18 cellular contexts compared by ENCODE assay signal in the genomic region with DNA sequence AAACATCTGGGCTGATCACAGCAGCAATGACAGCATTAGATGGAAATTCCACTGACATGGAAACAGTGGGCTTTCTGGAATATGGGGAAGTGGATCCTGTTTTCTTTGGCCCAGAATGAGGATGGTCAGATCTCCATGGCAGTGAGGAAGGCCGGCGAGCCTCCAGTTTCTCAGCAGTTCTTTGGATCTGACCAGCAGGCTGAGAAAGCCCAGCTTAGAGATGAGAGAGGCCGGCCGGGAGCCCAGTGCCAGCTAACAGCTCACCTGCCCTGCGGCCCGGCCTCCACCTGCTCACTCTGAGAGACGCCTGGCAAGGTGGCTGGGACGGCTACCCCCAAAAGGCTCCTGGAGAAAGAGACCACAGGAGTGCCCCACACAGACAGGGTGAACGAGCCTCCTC. TPM values are rescaled to one million over a fixed set of nuclear protein-coding genes. Genes with fewer than 3 reads are reported as not detected.
"Had no signal": no experiment of that assay in that cellular context is flagged by ENCODE, and none has a peak within 500 bp of the region (broad histone marks: within the 10 kb centered on the region; RNA-seq: fewer than 3 reads in every experiment).

No MANE protein-coding gene starts in this region.

- H3K4me3 ChIP-seq: colonic mucosa, psoas muscle had no signal

- DNase-seq: activated CD4-positive, alpha-beta T cell treated with anti-CD3 and anti-CD28 coated beads, Interleukin-2, amount 50 U/mL, for 4 hours; activated CD4-positive, CD25-positive, alpha-beta regulatory T cell treated with anti-CD3 and anti-CD28 coated beads, Interleukin-2, amount 50 U/mL, for 72 hours; activated CD8-positive, alpha-beta memory T cell treated with anti-CD3 and anti-CD28 coated beads, Interleukin-2, amount 10 ng/mL, durations not matched to agents 7 days and 5 days; activated gamma-delta T cell treated with Interleukin-2 at 50 U/mL for 16 hours; activated naive CD8-positive, alpha-beta T cell treated with anti-CD3 and anti-CD28 coated beads, Interleukin-2, amount 10 ng/mL, durations not matched to agents 7 days and 5 days; activated T-cell treated with anti-CD3 and anti-CD28 coated beads, Interleukin-2, amount 50 U/mL, for 4 hours; anterior cingulate cortex; colonic mucosa; effector memory CD4-positive, alpha-beta T cell; hypothalamus; natural killer cell; nucleus accumbens; stimulated activated CD4-positive, alpha-beta T cell treated with anti-CD3 and anti-CD28 coated beads, Interleukin-4, amount 100 ng/mL, for 1 hour; stimulated activated CD8-positive, alpha-beta memory T cell treated with anti-CD3 and anti-CD28 coated beads, Interleukin-4, amount 100 ng/mL, for 48 hours; stimulated activated naive CD8-positive, alpha-beta T cell treated with anti-CD3 and anti-CD28 coated beads, Interleukin-15, Interleukin-2, amounts not matched to agents 100 U/mL and 50 U/mL, for 24 hours had no signal

- H3K9me3 ChIP-seq: colonic mucosa, psoas muscle had no signal

- ATAC-seq: activated CD8-positive, alpha-beta memory T cell treated with anti-CD3 and anti-CD28 coated beads, Interleukin-2, amount 10 ng/mL, durations not matched to agents 7 days and 5 days; activated T-cell treated with anti-CD3 and anti-CD28 coated beads, Interleukin-2, amount 50 U/mL, for 4 hours; natural killer cell; psoas muscle; stimulated activated naive CD8-positive, alpha-beta T cell treated with anti-CD3 and anti-CD28 coated beads, Interleukin-15, Interleukin-2, amounts not matched to agents 100 U/mL and 50 U/mL, for 24 hours had no signal

- FAIRE-seq: bronchial epithelial cell had no signal

- H3K36me3 ChIP-seq: colonic mucosa had no signal

- H3K27me3 ChIP-seq: colonic mucosa had no signal

- H3K27ac ChIP-seq: colonic mucosa, epithelial cell of prostate, psoas muscle had no signal

- H3K4me1 ChIP-seq: colonic mucosa, psoas muscle had no signal

RNA-seq across cellular contexts. Expression of a gene that starts 24.2 kb away (rescaled TPM):
- total RNA-seq: activated CD8-positive, alpha-beta memory T cell treated with anti-CD3 and anti-CD28 coated beads, Interleukin-2, amount 10 ng/mL, durations not matched to agents 7 days and 5 days had no signal
